Comparison of ENCODE assay signal across 25 cellular contexts in genomic region chr1:8533907-8534306, GRCh38.
DNase-seq lines count a peak whose midpoint lies in the region; ATAC-seq, FAIRE-seq and TF ChIP-seq lines count a peak whose summit lies in the region.
"Had no signal": no experiment of that assay in that cellular context is flagged by ENCODE, and none has a peak within 500 bp of the region (broad histone marks: within the 10 kb centered on the region; RNA-seq: fewer than 3 reads in every experiment).

No MANE protein-coding gene starts in this region.

- RAD21 ChIA-PET in GM12878 (lab: Charles Lee; ENCODE audit: unreplicated experiment), result interaction anchor here (0.5 to 1.7 kb wide), 24 partner anchors 8 to 891 kb away, joined by 3 to 10 read pairs (median 3); no protein-coding TSS in a partner anchor

- H3K9ac ChIP-seq in OCI-LY3 (ENCODE audit: low read length), result no peak overlapping the region
- peak overlapping the region; percentile 65; the same call in 1 of the 2 replicates for H3K9ac ChIP-seq in GM12878 (ENCODE audit: control insufficient read depth, insufficient read depth, low read length)

- SMC1A ChIA-PET in GM12878 (lab: Charles Lee; ENCODE audit: uncharacterized antibody, unreplicated experiment), result interaction anchor here (0.6 to 2.5 kb wide), 28 partner anchors 9 to 597 kb away, joined by 3 to 18 read pairs (median 5); no protein-coding TSS in a partner anchor

- TF ChIP-seq CTCF in OCI-LY3 (IDR thresholded peaks at IDR 0.05; ENCODE audit: low read depth, low read length) (no peak), GM12878 (IDR thresholded peaks at IDR 0.05 in 2 of 3, conservative IDR thresholded peaks at IDR 0.05 in 1 of 3; ENCODE audit: control insufficient read depth in 2 of 3, extremely low read depth in 1 of 3, insufficient read depth in 1 of 3, low read depth in 3 of 3, low read length in 3 of 3) (no peak), uterus (IDR thresholded peaks at IDR 0.05) (no peak)

- H3K79me2 ChIP-seq in OCI-LY3 (ENCODE audit: low read length) (no peaks in the 10 kb centered on the region), GM12878 (ENCODE audit: control insufficient read depth, insufficient read depth, low read length) (no peaks in the 10 kb centered on the region)

- H3K27me3 Mint-ChIP-seq in activated naive CD4-positive, alpha-beta T cell treated with anti-CD3 and anti-CD28 coated beads, Interleukin-2, amount 50 U/mL, for 24 hours, result no peaks in the 10 kb centered on the region
- H3K27me3 Mint-ChIP-seq: natural killer cell treated with Interleukin-12 subunit alpha and Interleukin-12 subunit beta and Interleukin-15 and Interleukin-18, amount 100 ng/mL, for 72 hours had no signal

- DNase-seq in activated naive CD4-positive, alpha-beta T cell treated with Interleukin-2 at 50 U/mL for 16 hours, result no peak
- DNase-seq in GM12878 (ENCODE audit: low read depth, low spot score) (no peak), uterus (no peak), NCI-H2196 (lab: John Stamatoyannopoulos, UW; ENCODE audit: unreplicated experiment) (no peak), cerebellar nuclear complex (lab: John Stamatoyannopoulos, UW) (no peak)
- DNase-seq: activated effector memory CD4-positive, alpha-beta T cell treated with anti-CD3 and anti-CD28 coated beads, Interleukin-2, amount 50 U/mL, for 16 hours; CD8-positive, alpha-beta T cell; DMS53; effector CD4-positive, alpha-beta T cell; erythroblast; foreskin keratinocyte; hypothalamus; islet precursor cell; NCI-H146; NCI-H2171; NCI-H526; posterior cingulate gyrus; transverse colon had no signal

- H3K4me1 ChIP-seq in OCI-LY3 (ENCODE audit: low read length) (peaks cover 18% of the 10 kb centered on the region), GM12878 (ENCODE audit: control insufficient read depth, insufficient read depth, low read length) (peaks cover 34% of the 10 kb centered on the region), uterus (peaks cover 6 to 7% of the 10 kb centered on the region in 2 donors)
- H3K4me1 ChIP-seq: foreskin keratinocyte had no signal

- peaks cover 41% of the 10 kb centered on the region for H3K4me1 Mint-ChIP-seq in activated naive CD4-positive, alpha-beta T cell treated with anti-CD3 and anti-CD28 coated beads, Interleukin-2, amount 50 U/mL, for 24 hours

- no peak overlapping the region for H3K4me3 ChIP-seq in OCI-LY3 (ENCODE audit: low read length)
- peak overlapping the region; percentile 50 for H3K4me3 ChIP-seq in GM12878
- no peak overlapping the region for H3K4me3 ChIP-seq in uterus
- H3K4me3 ChIP-seq: lung, transverse colon had no signal

- no peaks in the 10 kb centered on the region for H3K36me3 ChIP-seq in OCI-LY3 (replicated peaks; ENCODE audit: low read depth, low read length)
- H3K36me3 ChIP-seq in GM12878 (ENCODE audit: control insufficient read depth in 2 of 2, insufficient read depth in 2 of 2, low read length in 1 of 2), result peaks cover 0 to 2% of the 10 kb centered on the region in 2 experiments; a peak in 3 of 4 replicates
- no peaks in the 10 kb centered on the region for H3K36me3 ChIP-seq in uterus
- H3K36me3 ChIP-seq: transverse colon had no signal

- no peak for FAIRE-seq in GM12878 (lab: Jason Lieb, UNC)
- FAIRE-seq: astrocyte had no signal

- CTCF ChIA-PET in GM12878 (lab: Yijun Ruan, JAX), result interaction anchor here (0.9 to 2.0 kb wide), 8 partner anchors 8 to 315 kb away, joined by 3 to 6 read pairs (median 4); no protein-coding TSS in a partner anchor

- BruUV-seq in GM12878 (replicated peaks; lab: Mats Ljungman, UMichigan), result no TSS peak

- TF ChIP-seq POLR2A in GM12878 (IDR thresholded peaks at IDR 0.05; ENCODE audit: low read depth, low read length), result no peak
- TF ChIP-seq POLR2A in uterus (IDR thresholded peaks at IDR 0.05), result no peak

- POLR2A ChIA-PET in GM12878 (lab: Charles Lee), result interaction anchor here (0.6 to 1.7 kb wide), 8 partner anchors 9 to 436 kb away, joined by 3 to 7 read pairs (median 4); no protein-coding TSS in a partner anchor

- H3K27ac Mint-ChIP-seq in activated naive CD4-positive, alpha-beta T cell treated with anti-CD3 and anti-CD28 coated beads, Interleukin-2, amount 50 U/mL, for 24 hours, result peak overlapping the region; percentile 76
- H3K27ac Mint-ChIP-seq: stimulated activated effector memory CD8-positive, alpha-beta T cell treated with anti-CD3 and anti-CD28 coated beads, Interleukin-12 subunit alpha, Interleukin-12 subunit beta, amount 100 ng/mL, for 72 hours had no signal

- no peaks in the 10 kb centered on the region for H3K9me3 Mint-ChIP-seq in activated naive CD4-positive, alpha-beta T cell treated with anti-CD3 and anti-CD28 coated beads, Interleukin-2, amount 50 U/mL, for 24 hours
- H3K9me3 Mint-ChIP-seq: CD8-positive, alpha-beta T cell; natural killer cell treated with Interleukin-12 subunit alpha and Interleukin-12 subunit beta and Interleukin-15 and Interleukin-18, amount 100 ng/mL, for 72 hours; stimulated activated effector memory CD8-positive, alpha-beta T cell treated with anti-CD3 and anti-CD28 coated beads, Interleukin-12 subunit alpha, Interleukin-12 subunit beta, amount 100 ng/mL, for 72 hours had no signal

- no peak for TF ChIP-seq EP300 in GM12878 (IDR thresholded peaks at IDR 0.05; ENCODE audit: borderline replicate concordance in 1 of 2, control insufficient read depth in 1 of 2, low read depth in 2 of 2, low read length in 2 of 2)

- H3K27ac ChIP-seq in OCI-LY3 (ENCODE audit: low read length) (no peak overlapping the region), GM12878 (ENCODE audit: control insufficient read depth, insufficient read depth) (peak overlapping the region; percentile 79), uterus (peak overlapping the region; percentile 90 to 93)
- H3K27ac ChIP-seq: foreskin keratinocyte, transverse colon had no signal

- no peaks in the 10 kb centered on the region; the same call in 1 of the 2 replicates for H4K20me1 ChIP-seq in OCI-LY3 (ENCODE audit: insufficient read depth, low read length)
- H4K20me1 ChIP-seq in GM12878 (ENCODE audit: control insufficient read depth, insufficient read depth), result no peaks in the 10 kb centered on the region

- in situ Hi-C loops in GM12878 (cut with MboI), result no loop called here

- 3% methylated on average over 1 of the region's 1 CpG for WGBS in GM12878 (ENCODE audit: insufficient coverage, insufficient replicate concordance, low lambda C conversion rate, missing lambda C conversion rate)

- H3K9me3 ChIP-seq in OCI-LY3 (ENCODE audit: insufficient read depth, low read length) (no peaks in the 10 kb centered on the region), GM12878 (replicated peaks; ENCODE audit: control insufficient read depth, insufficient read depth, low read length) (no peaks in the 10 kb centered on the region; the same call in 2 of the 3 replicates), uterus (no peaks in the 10 kb centered on the region)
- H3K9me3 ChIP-seq: transverse colon had no signal

- intact Hi-C loops in GM12878 (cut with micrococcal nuclease; ENCODE audit: unreplicated experiment), result no loop called here
- intact Hi-C loops in uterus (cut with DNase I; ENCODE audit: low total_unique reads), result no loop called here

- no peak overlapping the region for H2AFZ ChIP-seq in OCI-LY3 (ENCODE audit: low read depth, low read length)
- H2AFZ ChIP-seq in GM12878 (ENCODE audit: control insufficient read depth, low read depth, low read length), result no peak overlapping the region

- H3K27me3 ChIP-seq in OCI-LY3 (ENCODE audit: low read depth, low read length), result no peaks in the 10 kb centered on the region
- H3K27me3 ChIP-seq in GM12878 (replicated peaks in 1 of 2; ENCODE audit: control insufficient read depth in 2 of 2, insufficient read depth in 2 of 2, low read length in 1 of 2), result no peaks in the 10 kb centered on the region
- H3K27me3 ChIP-seq in uterus, result no peaks in the 10 kb centered on the region
- H3K27me3 ChIP-seq: foreskin keratinocyte, transverse colon had no signal

- H3K4me2 ChIP-seq in OCI-LY3 (ENCODE audit: low read length) (peak overlapping the region; percentile 46), GM12878 (ENCODE audit: control insufficient read depth, insufficient read depth) (peak overlapping the region; percentile 88)

- peaks cover 2% of the 10 kb centered on the region for H3K36me3 Mint-ChIP-seq in activated naive CD4-positive, alpha-beta T cell treated with anti-CD3 and anti-CD28 coated beads, Interleukin-2, amount 50 U/mL, for 24 hours
- H3K36me3 Mint-ChIP-seq: natural killer cell treated with Interleukin-12 subunit alpha and Interleukin-12 subunit beta and Interleukin-15 and Interleukin-18, amount 100 ng/mL, for 72 hours had no signal

- peak overlapping the region; percentile 40 for H3K4me3 Mint-ChIP-seq in activated naive CD4-positive, alpha-beta T cell treated with anti-CD3 and anti-CD28 coated beads, Interleukin-2, amount 50 U/mL, for 24 hours
- H3K4me3 Mint-ChIP-seq: natural killer cell treated with Interleukin-12 subunit alpha and Interleukin-12 subunit beta and Interleukin-15 and Interleukin-18, amount 100 ng/mL, for 72 hours; stimulated activated effector memory CD8-positive, alpha-beta T cell treated with anti-CD3 and anti-CD28 coated beads, Interleukin-12 subunit alpha, Interleukin-12 subunit beta, amount 100 ng/mL, for 72 hours had no signal

- ATAC-seq in GM12878 (peak; percentile 64), GM18502 (IDR thresholded peaks at IDR 0.05; ENCODE audit: poor library complexity, unreplicated experiment) (no peak)
- ATAC-seq: foreskin keratinocyte; natural killer cell treated with Interleukin-12 subunit alpha and Interleukin-12 subunit beta and Interleukin-15 and Interleukin-18, amount 100 ng/mL, for 72 hours; stimulated activated effector memory CD8-positive, alpha-beta T cell treated with anti-CD3 and anti-CD28 coated beads, Interleukin-12 subunit alpha, Interleukin-12 subunit beta, amount 100 ng/mL, for 72 hours had no signal

- no peak for TF ChIP-seq RAD21 in GM12878 (IDR thresholded peaks at IDR 0.05; ENCODE audit: insufficient read depth, low read depth, low read length)

TF ChIP-seq in GM12878, 131 proteins besides CTCF, POLR2A, EP300 and RAD21 (continues in another document):
- TF ChIP-seq SPI1 (IDR thresholded peaks at IDR 0.05; ENCODE audit: borderline replicate concordance, insufficient read depth, low read depth, low read length) (peak; percentile 76; the same call in 1 of the 2 replicates), NFIC (IDR thresholded peaks at IDR 0.05; ENCODE audit: low read depth, low read length) (no peak)
